8 cellular contexts compared by ENCODE assay signal in genomic region chr3:134601539-134602439, GRCh38. TPM values are rescaled to one million over a fixed set of nuclear protein-coding genes. Genes with fewer than 3 reads are reported as not detected.
DNase-seq lines count a peak whose midpoint lies in the region; ATAC-seq, FAIRE-seq and TF ChIP-seq lines count a peak whose summit lies in the region.

No MANE protein-coding gene starts in this region.

- H3K36me3 ChIP-seq in SJCRH30, result no peaks in the 10 kb centered on the region

- DNase-seq in H54 (ENCODE audit: insufficient read length, low spot score), result peak; percentile 21
- peak; percentile 67 to 75 for DNase-seq in SJCRH30
- DNase-seq in globus pallidus (ENCODE audit: low spot score), result peak; percentile 64
- DNase-seq in retinal pigment epithelial cell (ENCODE audit: low read depth), result peak; percentile 10
- no peak for DNase-seq in CD1c-positive myeloid dendritic cell (ENCODE audit: extremely low spot score)
- DNase-seq in effector CD4-positive, alpha-beta T cell, result no peak
- no peak for DNase-seq in activated gamma-delta T cell treated with Interleukin-2 at 50 U/mL for 16 hours
- DNase-seq in activated naive CD4-positive, alpha-beta T cell treated with anti-CD3 and anti-CD28 coated beads, Interleukin-2, amount 50 U/mL, for 72 hours (ENCODE audit: low spot score in 2 of 2), result no peak

- FAIRE-seq in H54 (lab: Jason Lieb, UNC), result no peak

- no peak for TF ChIP-seq POLR2A in H54 (IDR thresholded peaks at IDR 0.05; ENCODE audit: low read depth, low read length)

- no peak for TF ChIP-seq CTCF in retinal pigment epithelial cell (conservative IDR thresholded peaks at IDR 0.05; ENCODE audit: low read depth, low read length)

- no peaks in the 10 kb centered on the region for H3K9me3 ChIP-seq in SJCRH30 (replicated peaks)

- H3K36me3 Mint-ChIP-seq in activated naive CD4-positive, alpha-beta T cell treated with anti-CD3 and anti-CD28 coated beads, Interleukin-2, amount 50 U/mL, for 72 hours, result no peaks in the 10 kb centered on the region

- no peaks in the 10 kb centered on the region for H3K9me3 Mint-ChIP-seq in activated naive CD4-positive, alpha-beta T cell treated with anti-CD3 and anti-CD28 coated beads, Interleukin-2, amount 50 U/mL, for 72 hours

- H3K27ac Mint-ChIP-seq in activated naive CD4-positive, alpha-beta T cell treated with anti-CD3 and anti-CD28 coated beads, Interleukin-2, amount 50 U/mL, for 72 hours, result no peak overlapping the region

- 0 out of 2 replicates have a peak, but pooled peaks cover 5% of the 10 kb centered on the region for H3K27me3 ChIP-seq in SJCRH30

- H3K4me1 ChIP-seq in SJCRH30, result no peaks in the 10 kb centered on the region; the same call in 1 of the 2 replicates

- no peak overlapping the region for H3K27ac ChIP-seq in SJCRH30

- H3K4me3 ChIP-seq in SJCRH30, result no peak overlapping the region
- no peak overlapping the region for H3K4me3 ChIP-seq in retinal pigment epithelial cell (ENCODE audit: low read length)

- ATAC-seq in activated naive CD4-positive, alpha-beta T cell treated with anti-CD3 and anti-CD28 coated beads, Interleukin-2, amount 50 U/mL, for 72 hours, result no peak

RNA-seq across cellular contexts. Expression of gene KY, which starts 49.0 kb away (rescaled TPM):
- not detected in 2 replicates for total RNA-seq in SJCRH30 (2014; rRNA removed; shearing (Covaris generic))
- not detected for total RNA-seq in activated naive CD4-positive, alpha-beta T cell treated with anti-CD3 and anti-CD28 coated beads, Interleukin-2, amount 50 U/mL, for 72 hours

Comparison
In these comparisons a context has a peak if more than half of its experiments do, and no peak if none do; other contexts are left out.
1. DNase-seq: peak in H54 (single experiment), SJCRH30 (2 of 2), globus pallidus (single experiment) and retinal pigment epithelial cell (single experiment); none in CD1c-positive myeloid dendritic cell (single experiment), effector CD4-positive, alpha-beta T cell (single experiment), activated gamma-delta T cell treated with Interleukin-2 at 50 U/mL for 16 hours (single experiment) and activated naive CD4-positive, alpha-beta T cell treated with anti-CD3 and anti-CD28 coated beads, Interleukin-2, amount 50 U/mL, for 72 hours (0 of 2).